In the genomic region with DNA sequence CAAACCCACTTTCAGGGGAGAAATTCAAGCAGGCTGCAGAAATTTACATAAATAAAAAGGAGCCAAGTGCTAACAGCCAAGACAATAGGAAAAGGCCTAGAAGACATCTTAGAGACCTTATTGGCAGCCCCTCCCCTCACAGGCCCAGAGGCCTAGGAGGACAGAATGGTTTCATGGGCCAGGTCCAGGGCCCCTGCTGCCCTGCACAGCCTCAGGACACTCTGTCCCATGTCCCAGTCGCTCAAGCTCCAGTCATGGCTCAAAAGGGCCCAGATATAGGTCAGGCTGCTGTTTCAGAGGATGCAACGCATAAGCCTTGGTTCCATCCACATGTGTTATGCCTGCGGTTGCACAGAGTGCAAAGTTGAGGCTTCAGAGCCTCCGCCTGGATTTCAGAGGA, we compare ENCODE assay signal across 1 cellular context.
TF ChIP-seq lines count a peak whose summit lies in the region.

No MANE protein-coding gene starts in this region.

TF ChIP-seq in SK-N-SH treated with all-trans-retinoic acid at 6 μM for 48 hours, 23 proteins besides CTCF, POLR2A, EP300 and RAD21 (continued from another document):
- TF ChIP-seq POU6F1 (CRISPR knock-in tag; IDR thresholded peaks at IDR 0.05; ENCODE audit: borderline replicate concordance, low read depth): no peak
- no peak for TF ChIP-seq ZNF70 (CRISPR knock-in tag; IDR thresholded peaks at IDR 0.05)
- TF ChIP-seq TOX (CRISPR knock-in tag; IDR thresholded peaks at IDR 0.05; ENCODE audit: borderline replicate concordance): no peak
- TF ChIP-seq, protein P1, sequence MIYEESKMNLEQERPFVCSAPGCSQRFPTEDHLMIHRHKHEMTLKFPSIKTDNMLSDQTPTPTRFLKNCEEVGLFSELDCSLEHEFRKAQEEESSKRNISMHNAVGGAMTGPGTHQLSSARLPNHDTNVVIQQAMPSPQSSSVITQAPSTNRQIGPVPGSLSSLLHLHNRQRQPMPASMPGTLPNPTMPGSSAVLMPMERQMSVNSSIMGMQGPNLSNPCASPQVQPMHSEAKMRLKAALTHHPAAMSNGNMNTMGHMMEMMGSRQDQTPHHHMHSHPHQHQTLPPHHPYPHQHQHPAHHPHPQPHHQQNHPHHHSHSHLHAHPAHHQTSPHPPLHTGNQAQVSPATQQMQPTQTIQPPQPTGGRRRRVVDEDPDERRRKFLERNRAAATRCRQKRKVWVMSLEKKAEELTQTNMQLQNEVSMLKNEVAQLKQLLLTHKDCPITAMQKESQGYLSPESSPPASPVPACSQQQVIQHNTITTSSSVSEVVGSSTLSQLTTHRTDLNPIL (CRISPR knock-in tag; IDR thresholded peaks at IDR 0.05; ENCODE audit: low read depth): no peak
- TF ChIP-seq SNAI2 (CRISPR knock-in tag; IDR thresholded peaks at IDR 0.05): no peak
- TF ChIP-seq PPARA (CRISPR knock-in tag; IDR thresholded peaks at IDR 0.05; ENCODE audit: borderline replicate concordance): no peak
- TF ChIP-seq, protein P2, sequence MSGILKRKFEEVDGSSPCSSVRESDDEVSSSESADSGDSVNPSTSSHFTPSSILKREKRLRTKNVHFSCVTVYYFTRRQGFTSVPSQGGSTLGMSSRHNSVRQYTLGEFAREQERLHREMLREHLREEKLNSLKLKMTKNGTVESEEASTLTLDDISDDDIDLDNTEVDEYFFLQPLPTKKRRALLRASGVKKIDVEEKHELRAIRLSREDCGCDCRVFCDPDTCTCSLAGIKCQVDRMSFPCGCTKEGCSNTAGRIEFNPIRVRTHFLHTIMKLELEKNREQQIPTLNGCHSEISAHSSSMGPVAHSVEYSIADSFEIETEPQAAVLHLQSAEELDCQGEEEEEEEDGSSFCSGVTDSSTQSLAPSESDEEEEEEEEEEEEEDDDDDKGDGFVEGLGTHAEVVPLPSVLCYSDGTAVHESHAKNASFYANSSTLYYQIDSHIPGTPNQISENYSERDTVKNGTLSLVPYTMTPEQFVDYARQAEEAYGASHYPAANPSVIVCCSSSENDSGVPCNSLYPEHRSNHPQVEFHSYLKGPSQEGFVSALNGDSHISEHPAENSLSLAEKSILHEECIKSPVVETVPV (CRISPR knock-in tag; IDR thresholded peaks at IDR 0.05): no peak
- no peak for TF ChIP-seq ISL1 (CRISPR knock-in tag; IDR thresholded peaks at IDR 0.05)
- TF ChIP-seq ZNF565 (CRISPR knock-in tag; conservative IDR thresholded peaks at IDR 0.05; ENCODE audit: low read depth): no peak
- no peak for TF ChIP-seq BACH2 (CRISPR knock-in tag; IDR thresholded peaks at IDR 0.05; ENCODE audit: borderline replicate concordance)
- TF ChIP-seq RARB (CRISPR knock-in tag; IDR thresholded peaks at IDR 0.05): no peak
- TF ChIP-seq, protein P3, sequence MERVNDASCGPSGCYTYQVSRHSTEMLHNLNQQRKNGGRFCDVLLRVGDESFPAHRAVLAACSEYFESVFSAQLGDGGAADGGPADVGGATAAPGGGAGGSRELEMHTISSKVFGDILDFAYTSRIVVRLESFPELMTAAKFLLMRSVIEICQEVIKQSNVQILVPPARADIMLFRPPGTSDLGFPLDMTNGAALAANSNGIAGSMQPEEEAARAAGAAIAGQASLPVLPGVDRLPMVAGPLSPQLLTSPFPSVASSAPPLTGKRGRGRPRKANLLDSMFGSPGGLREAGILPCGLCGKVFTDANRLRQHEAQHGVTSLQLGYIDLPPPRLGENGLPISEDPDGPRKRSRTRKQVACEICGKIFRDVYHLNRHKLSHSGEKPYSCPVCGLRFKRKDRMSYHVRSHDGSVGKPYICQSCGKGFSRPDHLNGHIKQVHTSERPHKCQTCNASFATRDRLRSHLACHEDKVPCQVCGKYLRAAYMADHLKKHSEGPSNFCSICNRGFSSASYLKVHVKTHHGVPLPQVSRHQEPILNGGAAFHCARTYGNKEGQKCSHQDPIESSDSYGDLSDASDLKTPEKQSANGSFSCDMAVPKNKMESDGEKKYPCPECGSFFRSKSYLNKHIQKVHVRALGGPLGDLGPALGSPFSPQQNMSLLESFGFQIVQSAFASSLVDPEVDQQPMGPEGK (CRISPR knock-in tag; IDR thresholded peaks at IDR 0.05; ENCODE audit: borderline replicate concordance): no peak
- no peak for TF ChIP-seq ESRRG (CRISPR knock-in tag; IDR thresholded peaks at IDR 0.05)
- no peak for TF ChIP-seq OSR1 (CRISPR knock-in tag; IDR thresholded peaks at IDR 0.05)
TF ChIP-seq in SK-N-SH treated with all-trans-retinoic acid at 6 μM for 48 hours: peak in this region for 0.
